ENCODE assay signal across 1 cellular context in genomic region chr12:116247377-116247776, GRCh38.
A peak's percentile ranks its signal among the peaks of the same experiment; 100 is the strongest.
TF ChIP-seq lines count a peak whose summit lies in the region.

No MANE protein-coding gene starts in this region.

TF ChIP-seq in HEK293, 187 proteins besides CTCF, POLR2A, EP300 and RAD21 (continued from another document):
- TF ChIP-seq, protein P1, sequence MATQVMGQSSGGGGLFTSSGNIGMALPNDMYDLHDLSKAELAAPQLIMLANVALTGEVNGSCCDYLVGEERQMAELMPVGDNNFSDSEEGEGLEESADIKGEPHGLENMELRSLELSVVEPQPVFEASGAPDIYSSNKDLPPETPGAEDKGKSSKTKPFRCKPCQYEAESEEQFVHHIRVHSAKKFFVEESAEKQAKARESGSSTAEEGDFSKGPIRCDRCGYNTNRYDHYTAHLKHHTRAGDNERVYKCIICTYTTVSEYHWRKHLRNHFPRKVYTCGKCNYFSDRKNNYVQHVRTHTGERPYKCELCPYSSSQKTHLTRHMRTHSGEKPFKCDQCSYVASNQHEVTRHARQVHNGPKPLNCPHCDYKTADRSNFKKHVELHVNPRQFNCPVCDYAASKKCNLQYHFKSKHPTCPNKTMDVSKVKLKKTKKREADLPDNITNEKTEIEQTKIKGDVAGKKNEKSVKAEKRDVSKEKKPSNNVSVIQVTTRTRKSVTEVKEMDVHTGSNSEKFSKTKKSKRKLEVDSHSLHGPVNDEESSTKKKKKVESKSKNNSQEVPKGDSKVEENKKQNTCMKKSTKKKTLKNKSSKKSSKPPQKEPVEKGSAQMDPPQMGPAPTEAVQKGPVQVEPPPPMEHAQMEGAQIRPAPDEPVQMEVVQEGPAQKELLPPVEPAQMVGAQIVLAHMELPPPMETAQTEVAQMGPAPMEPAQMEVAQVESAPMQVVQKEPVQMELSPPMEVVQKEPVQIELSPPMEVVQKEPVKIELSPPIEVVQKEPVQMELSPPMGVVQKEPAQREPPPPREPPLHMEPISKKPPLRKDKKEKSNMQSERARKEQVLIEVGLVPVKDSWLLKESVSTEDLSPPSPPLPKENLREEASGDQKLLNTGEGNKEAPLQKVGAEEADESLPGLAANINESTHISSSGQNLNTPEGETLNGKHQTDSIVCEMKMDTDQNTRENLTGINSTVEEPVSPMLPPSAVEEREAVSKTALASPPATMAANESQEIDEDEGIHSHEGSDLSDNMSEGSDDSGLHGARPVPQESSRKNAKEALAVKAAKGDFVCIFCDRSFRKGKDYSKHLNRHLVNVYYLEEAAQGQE (tag by site-specific recombination; IDR thresholded peaks at IDR 0.05): peak; percentile 76
- no peak for TF ChIP-seq ZNF202 (tag by site-specific recombination; IDR thresholded peaks at IDR 0.05; ENCODE audit: borderline replicate concordance)
- peak; percentile 37; the same call in 1 of the 2 replicates for TF ChIP-seq ZNF629 (tag by site-specific recombination; IDR thresholded peaks at IDR 0.05)
